ENCODE assay signal across 8 cellular contexts in the genomic region with DNA sequence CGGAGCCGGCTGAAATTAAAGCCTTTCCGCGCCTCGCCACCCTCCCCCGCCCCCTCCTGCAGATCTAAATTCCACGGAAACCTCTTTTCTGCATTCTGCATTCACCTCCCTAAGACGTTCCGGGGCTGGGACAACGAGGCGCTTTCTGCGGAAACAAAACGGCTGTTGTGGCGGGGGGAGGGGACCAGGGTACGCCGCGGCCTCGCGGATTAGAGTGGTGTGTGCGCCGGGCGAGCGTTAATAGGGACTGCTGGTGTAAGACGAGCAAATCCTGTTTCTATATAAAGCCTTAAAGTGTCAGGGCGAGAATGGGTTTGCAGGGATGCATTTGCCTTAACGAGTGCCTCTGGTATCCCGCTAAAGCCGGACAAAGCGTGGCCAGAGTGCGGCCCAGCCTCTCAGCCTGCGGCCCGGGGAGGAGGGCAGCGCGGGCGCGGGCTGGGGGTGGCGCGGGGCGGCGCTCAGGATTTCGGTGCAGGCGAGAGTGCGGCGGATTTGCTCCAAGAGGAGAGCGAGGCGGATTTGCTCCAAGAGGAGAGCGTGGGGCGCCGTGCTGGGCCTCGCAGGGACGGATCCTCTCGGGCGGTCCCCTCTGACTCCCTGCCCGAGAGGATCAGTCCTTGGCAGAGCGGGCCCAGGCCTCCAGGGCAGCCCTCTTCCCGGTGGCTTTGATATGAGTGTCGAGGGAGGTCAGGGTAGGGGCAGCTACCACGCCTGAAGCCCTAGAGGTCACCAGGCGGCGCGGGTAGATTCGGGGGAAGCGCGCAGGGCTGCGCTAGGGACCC. TPM values are rescaled to one million over a fixed set of nuclear protein-coding genes. Genes with fewer than 3 reads are reported as not detected.
DNase-seq lines count a peak whose midpoint lies in the region; ATAC-seq and TF ChIP-seq lines count a peak whose summit lies in the region.

No MANE protein-coding gene starts in this region.

- H3K9ac ChIP-seq in HUES48 (ENCODE audit: low read depth, low read length), result no peak overlapping the region

- H3K27ac ChIP-seq in HUES48 (ENCODE audit: low read depth, low read length), result peak overlapping the region; percentile 6

- peaks cover 71% of the 10 kb centered on the region for H3K27me3 ChIP-seq in HUES48 (ENCODE audit: control insufficient read depth, insufficient read depth, low read length)

- no peaks in the 10 kb centered on the region for H3K36me3 ChIP-seq in HUES48 (ENCODE audit: control insufficient read depth, insufficient read depth, low read length)

- H3K9me3 ChIP-seq in HUES48 (ENCODE audit: control insufficient read depth, insufficient read depth, low read length), result no peaks in the 10 kb centered on the region

- TF ChIP-seq CTCF in AG09309 (IDR thresholded peaks at IDR 0.05; ENCODE audit: control insufficient read depth, insufficient read depth, low read depth, low read length, missing control alignments), result no peak

- DNase-seq in AG09309 (ENCODE audit: low read depth) (no peak), amygdala (lab: John Stamatoyannopoulos, UW) (peak in 34 of 56 donors; percentile 37 to 75 (median 54)), hypothalamus (lab: John Stamatoyannopoulos, UW) (peak in 35 of 51 donors; percentile 23 to 89 (median 58)), sciatic nerve (ENCODE audit: low spot score) (no peak), NCI-H446 treated with DMSO at 0.1 percent for 48 hours (lab: John Stamatoyannopoulos, UW) (no peak)

- intact Hi-C loops in sciatic nerve (cut with DNase I), result no loop called here

- peaks cover 41% of the 10 kb centered on the region for H3K4me1 ChIP-seq in HUES48 (ENCODE audit: control insufficient read depth, insufficient read depth, low read length)

- peak overlapping the region; percentile 54 for H3K4me3 ChIP-seq in AG09309 (ENCODE audit: control insufficient read depth, low read depth, low read length)
- peak overlapping the region; percentile 59 for H3K4me3 ChIP-seq in HUES48 (ENCODE audit: low read depth, low read length)

- ATAC-seq in sciatic nerve (peak; percentile 20), GM21381 (IDR thresholded peaks at IDR 0.05; ENCODE audit: unreplicated experiment) (no peak), GM18861 (IDR thresholded peaks at IDR 0.05; ENCODE audit: unreplicated experiment) (no peak)

RNA-seq across cellular contexts. Expression of a gene that starts 5.1 kb away (rescaled TPM):
- 47.8 TPM for total RNA-seq in sciatic nerve

Comparison
In these comparisons a context has a peak if more than half of its experiments do, and no peak if none do; other contexts are left out.
1. DNase-seq: peak in amygdala (34 of 56) and hypothalamus (35 of 51); none in AG09309 (single experiment), sciatic nerve (single experiment) and NCI-H446 treated with DMSO at 0.1 percent for 48 hours (single experiment).